Comparison of ENCODE assay signal across 14 cellular contexts in the genomic region with DNA sequence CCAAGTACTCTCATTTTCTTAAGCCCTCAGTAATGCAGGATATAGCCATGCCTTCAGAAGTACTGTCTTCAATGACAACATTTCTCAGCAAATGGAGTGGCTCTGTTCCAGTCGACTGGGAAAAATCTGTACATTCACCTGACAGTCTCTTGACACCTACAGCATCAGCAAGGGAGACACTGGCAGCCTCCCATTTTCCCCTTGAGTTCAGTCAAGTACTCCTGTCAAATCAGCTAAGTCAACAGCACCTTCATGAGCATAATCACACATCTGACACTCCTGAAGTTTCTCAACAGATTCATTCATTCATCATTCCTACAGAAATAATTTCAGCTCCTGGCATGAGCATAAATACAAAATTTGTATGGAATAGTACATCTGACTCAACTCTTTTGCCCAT. TPM values are rescaled to one million over a fixed set of nuclear protein-coding genes. Genes with fewer than 3 reads are reported as not detected.
DNase-seq lines count a peak whose midpoint lies in the region; ATAC-seq lines count a peak whose summit lies in the region.
"Had no signal": no experiment of that assay in that cellular context is flagged by ENCODE, and none has a peak within 500 bp of the region (broad histone marks: within the 10 kb centered on the region; RNA-seq: fewer than 3 reads in every experiment).

No MANE protein-coding gene starts in this region.

- DNase-seq in NCI-H1417 (lab: John Stamatoyannopoulos, UW): peak in 2 of 3 experiments; percentile 20 to 73
- DNase-seq in NCI-H1417 treated with DMSO at 0.1 percent for 48 hours (lab: John Stamatoyannopoulos, UW): no peak
- peak; percentile 58 for DNase-seq in DMS53 (lab: John Stamatoyannopoulos, UW)
- peak; percentile 49 for DNase-seq in NCI-H187 treated with DMSO at 0.1 percent for 48 hours (lab: John Stamatoyannopoulos, UW)
- peak in 22 of 42 donors; percentile 10 to 75 (median 37) for DNase-seq in head of caudate nucleus
- DNase-seq in NCI-H2107 treated with DMSO at 0.1 percent for 48 hours (lab: John Stamatoyannopoulos, UW; ENCODE audit: unreplicated experiment): no peak
- no peak for DNase-seq in left cardiac atrium
- DNase-seq: 8988T; AML-193; Caco-2; CD8-positive, alpha-beta memory T cell; HCEC 1CT; HFFc6 had no signal

- intact Hi-C loops in head of caudate nucleus (cut with DNase I) (no loop called here), left cardiac atrium (cut with DNase I) (no loop called here)

- ATAC-seq in HG02870 (IDR thresholded peaks at IDR 0.05; ENCODE audit: unreplicated experiment): no peak
- ATAC-seq in left cardiac atrium: no peak

RNA-seq across cellular contexts. Expression of gene INTS13, which starts 46.1 kb away (rescaled TPM):
- total RNA-seq in left cardiac atrium: 10 to 100 TPM; 14.6 to 18.6 TPM

RNA-seq across cellular contexts. Expression of gene FGFR1OP2, which starts 46.6 kb away (rescaled TPM):
- 10 to 100 TPM; 36.3 to 41.1 TPM for total RNA-seq in left cardiac atrium

RNA-seq across cellular contexts. Expression of gene ITPR2, which starts 58.7 kb away (rescaled TPM):
- total RNA-seq in left cardiac atrium: 10 to 100 TPM; 25.4 to 26.7 TPM

Comparison
In these comparisons a context has a peak if more than half of its experiments do, and no peak if none do; other contexts are left out.
1. DNase-seq: peak in NCI-H1417 (2 of 3), DMS53 (single experiment), NCI-H187 treated with DMSO at 0.1 percent for 48 hours (single experiment) and head of caudate nucleus (22 of 42); none in NCI-H1417 treated with DMSO at 0.1 percent for 48 hours (single experiment), NCI-H2107 treated with DMSO at 0.1 percent for 48 hours (single experiment) and left cardiac atrium (single experiment).